19 cellular contexts compared by ENCODE assay signal in the genomic region with DNA sequence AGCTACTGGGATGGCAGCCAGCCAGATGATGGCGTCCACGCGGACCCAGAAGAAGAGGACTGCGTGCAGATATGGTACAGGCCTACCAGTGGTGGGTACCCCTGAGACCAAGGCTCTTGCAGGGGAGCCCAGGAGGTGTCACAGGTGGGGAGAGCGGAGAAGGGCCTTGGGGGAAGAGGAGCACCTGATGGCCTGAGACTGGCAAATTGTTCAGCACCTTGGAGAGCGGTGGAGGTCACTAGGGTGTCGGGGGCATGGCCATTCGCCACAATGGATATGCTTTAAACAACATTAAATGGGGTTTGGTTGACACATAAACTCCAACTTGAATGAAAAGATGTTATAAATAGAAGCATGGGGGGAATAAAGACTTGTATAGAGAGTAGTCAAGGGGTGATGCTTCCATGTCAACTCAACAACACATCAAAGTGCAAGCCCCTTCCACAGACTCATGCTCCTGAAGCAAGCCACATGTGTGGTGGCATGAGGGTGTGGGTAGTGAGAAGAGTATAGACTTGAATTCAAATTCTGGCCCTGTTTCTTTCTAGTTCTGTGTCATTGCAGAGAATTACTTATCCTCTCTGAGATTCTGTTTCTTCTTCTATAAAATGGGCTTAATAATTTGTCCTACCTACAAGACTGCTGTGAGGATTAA. TPM values are rescaled to one million over a fixed set of nuclear protein-coding genes. Genes with fewer than 3 reads are reported as not detected.
DNase-seq lines count a peak whose midpoint lies in the region; TF ChIP-seq lines count a peak whose summit lies in the region.
"Had no signal": no experiment of that assay in that cellular context is flagged by ENCODE, and none has a peak within 500 bp of the region (broad histone marks: within the 10 kb centered on the region; RNA-seq: fewer than 3 reads in every experiment).

No MANE protein-coding gene starts in this region.

- H3K9ac ChIP-seq in GM23248 = no peak overlapping the region
- H3K9ac ChIP-seq: BLaER1 treated with 17β-estradiol and CSF1 and Interleukin-3, amounts not matched to agents 10 nM and 100 nM had no signal

- no peaks in the 10 kb centered on the region for H3F3A ChIP-seq in GM23248 (ENCODE audit: insufficient read depth)

- H3K4me1 ChIP-seq in GM23248 (ENCODE audit: insufficient read depth) = no peaks in the 10 kb centered on the region
- H3K4me1 ChIP-seq: heart left ventricle had no signal

- no peak overlapping the region for H3K27ac ChIP-seq in GM23248
- H3K27ac ChIP-seq: BLaER1 treated with 17β-estradiol and CSF1 and Interleukin-3, amounts not matched to agents 10 nM and 100 nM; heart left ventricle had no signal

- WGBS in GM23248 (ENCODE audit: low coverage in 1 of 2, low lambda C conversion rate in 2 of 2, missing lambda C conversion rate in 2 of 2), 2 experiments = 58 to 65% methylated on average over 8 of the region's 8 CpGs

- H3K27ac Mint-ChIP-seq in glutamatergic neuron (ENCODE audit: unreplicated experiment) = peak overlapping the region; percentile 11
- H3K27ac Mint-ChIP-seq in activated T-cell treated with anti-CD3 and anti-CD28 coated beads, Interleukin-2, amount 50 U/mL, for 24 hours = no peak overlapping the region
- H3K27ac Mint-ChIP-seq: natural killer cell had no signal

- H3K9me3 Mint-ChIP-seq in glutamatergic neuron (ENCODE audit: unreplicated experiment) = peaks cover under 1% of the 10 kb centered on the region
- H3K9me3 Mint-ChIP-seq in activated T-cell treated with anti-CD3 and anti-CD28 coated beads, Interleukin-2, amount 50 U/mL, for 24 hours = no peaks in the 10 kb centered on the region
- H3K9me3 Mint-ChIP-seq: natural killer cell had no signal

- H2AFZ ChIP-seq in GM23248 = no peak overlapping the region

- H3K27me3 Mint-ChIP-seq in glutamatergic neuron (ENCODE audit: unreplicated experiment) = peaks cover 2% of the 10 kb centered on the region
- H3K27me3 Mint-ChIP-seq in activated T-cell treated with anti-CD3 and anti-CD28 coated beads, Interleukin-2, amount 50 U/mL, for 24 hours = peaks cover 10% of the 10 kb centered on the region

- no peaks in the 10 kb centered on the region for H3K36me3 Mint-ChIP-seq in glutamatergic neuron (ENCODE audit: unreplicated experiment)
- H3K36me3 Mint-ChIP-seq in activated T-cell treated with anti-CD3 and anti-CD28 coated beads, Interleukin-2, amount 50 U/mL, for 24 hours (ENCODE audit: low read depth) = no peaks in the 10 kb centered on the region
- H3K36me3 Mint-ChIP-seq: natural killer cell had no signal

- H3K79me2 ChIP-seq in GM23248 (ENCODE audit: insufficient read depth) = no peaks in the 10 kb centered on the region

- no peaks in the 10 kb centered on the region for H3K4me1 Mint-ChIP-seq in glutamatergic neuron (ENCODE audit: low read depth, unreplicated experiment)
- H3K4me1 Mint-ChIP-seq in activated T-cell treated with anti-CD3 and anti-CD28 coated beads, Interleukin-2, amount 50 U/mL, for 24 hours (ENCODE audit: low read depth) = no peaks in the 10 kb centered on the region
- H3K4me1 Mint-ChIP-seq: natural killer cell had no signal

- in situ Hi-C loops in Caki2 (cut with HindIII; ENCODE audit: low pct_unique_long_range_greater_than_20kb, low sequenced_read_pairs) = no loop called here
- in situ Hi-C loops in GM23248 (cut with MboI) = no loop called here

- no peaks in the 10 kb centered on the region for H4K20me1 ChIP-seq in GM23248 (ENCODE audit: insufficient read depth)
- H4K20me1 ChIP-seq: BLaER1 treated with 17β-estradiol and CSF1 and Interleukin-3, amounts not matched to agents 10 nM and 100 nM had no signal

- H3K9me3 ChIP-seq in GM23248 (ENCODE audit: low read depth) = no peaks in the 10 kb centered on the region
- H3K9me3 ChIP-seq: BLaER1 treated with 17β-estradiol and CSF1 and Interleukin-3, amounts not matched to agents 10 nM and 100 nM; heart left ventricle had no signal

- no peaks in the 10 kb centered on the region for H3K9me2 ChIP-seq in GM23248 (ENCODE audit: insufficient read depth)

- no peaks in the 10 kb centered on the region for H3K36me3 ChIP-seq in GM23248 (ENCODE audit: low read depth)
- H3K36me3 ChIP-seq: heart left ventricle had no signal

- DNase-seq in Caki2 (ENCODE audit: low read depth) = peak; percentile 42
- peak; percentile 43 for DNase-seq in ELF-1 (ENCODE audit: low read depth, low spot score)
- DNase-seq in OCI-M1 (lab: John Stamatoyannopoulos, UW) = peak; percentile 7
- no peak for DNase-seq in glutamatergic neuron
- DNase-seq in nucleus accumbens (lab: John Stamatoyannopoulos, UW) = no peak
- DNase-seq in activated T-cell treated with anti-CD3 and anti-CD28 coated beads, Interleukin-2, amount 50 U/mL, for 24 hours = no peak
- DNase-seq in GM23248 = no peak
- DNase-seq: aorta; heart left ventricle; left colon; natural killer cell; NCI-H1417 treated with DMSO at 0.1 percent for 48 hours; NCI-H2227 treated with DMSO at 0.1 percent for 48 hours; retina; stimulated activated CD4-positive, alpha-beta T cell treated with anti-CD3 and anti-CD28 coated beads, Interleukin-1b, Interleukin-23, amount 100 ng/mL, for 48 hours; SW 1271 had no signal

- H3K4me3 ChIP-seq in GM23248 = no peak overlapping the region
- H3K4me3 ChIP-seq: heart left ventricle had no signal

- no peak overlapping the region for H3K4me2 ChIP-seq in GM23248 (ENCODE audit: unreplicated experiment)

- H3K27me3 ChIP-seq in GM23248 (replicated peaks; ENCODE audit: insufficient read depth) = no peaks in the 10 kb centered on the region
- H3K27me3 ChIP-seq: BLaER1 treated with 17β-estradiol and CSF1 and Interleukin-3, amounts not matched to agents 10 nM and 100 nM had no signal

- no peak for TF ChIP-seq CTCF in glutamatergic neuron (IDR thresholded peaks at IDR 0.05; ENCODE audit: partially characterized antibody, unreplicated experiment)

- H3K4me3 Mint-ChIP-seq in glutamatergic neuron (ENCODE audit: unreplicated experiment) = no peak overlapping the region
- no peak overlapping the region for H3K4me3 Mint-ChIP-seq in activated T-cell treated with anti-CD3 and anti-CD28 coated beads, Interleukin-2, amount 50 U/mL, for 24 hours
- H3K4me3 Mint-ChIP-seq: natural killer cell had no signal

RNA-seq across cellular contexts. Expression of gene CLEC19A, which starts 22.2 kb away (rescaled TPM):
- not detected in 2 replicates for total RNA-seq in Caki2 (2014; rRNA removed; shearing (Covaris generic); ENCODE audit: low replicate concordance)
- not detected for total RNA-seq in glutamatergic neuron (ENCODE audit: unreplicated experiment)
- total RNA-seq in GM23248 (2014; rRNA removed; shearing (Covaris generic)) = not detected in 2 replicates
- polyA plus RNA-seq in GM23248 (2016; fragmentation: Nextera tagmentation; extraction: Ambion mirVana) = not detected in 2 replicates
- total RNA-seq: aorta, G401, heart left ventricle, left colon, natural killer cell had no signal
- polyA plus RNA-seq: aorta, esophagus, heart left ventricle had no signal

Comparison
In these comparisons a context has a peak if more than half of its experiments do, and no peak if none do; other contexts are left out.
1. DNase-seq: peak in Caki2 (single experiment), ELF-1 (single experiment) and OCI-M1 (single experiment); none in glutamatergic neuron (single experiment), nucleus accumbens (0 of 56), activated T-cell treated with anti-CD3 and anti-CD28 coated beads, Interleukin-2, amount 50 U/mL, for 24 hours (single experiment) and GM23248 (single experiment).